22 cellular contexts compared by ENCODE assay signal in the genomic region with DNA sequence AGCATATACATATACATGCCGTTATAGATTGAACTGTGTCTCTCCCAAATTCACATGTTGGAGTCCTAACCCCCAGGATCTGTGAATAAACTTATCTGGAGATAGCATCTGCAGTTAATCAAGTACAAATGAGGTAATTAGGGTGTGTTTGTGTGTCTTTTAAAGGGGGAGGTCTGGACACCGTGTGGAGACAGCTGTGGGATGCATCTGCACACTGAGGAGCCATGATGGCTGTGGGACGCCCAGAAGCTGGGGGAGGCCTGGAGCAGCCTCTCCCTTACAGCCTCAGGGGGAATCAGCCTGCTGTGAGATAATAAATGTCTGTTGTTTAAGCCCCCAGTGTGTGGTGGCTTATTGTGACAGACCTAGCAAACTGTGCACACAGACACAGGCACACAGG. TPM values are rescaled to one million over a fixed set of nuclear protein-coding genes. Genes with fewer than 3 reads are reported as not detected.
DNase-seq lines count a peak whose midpoint lies in the region; ATAC-seq, FAIRE-seq and TF ChIP-seq lines count a peak whose summit lies in the region.
"Had no signal": no experiment of that assay in that cellular context is flagged by ENCODE, and none has a peak within 500 bp of the region (broad histone marks: within the 10 kb centered on the region; RNA-seq: fewer than 3 reads in every experiment).

No MANE protein-coding gene starts in this region.

- FAIRE-seq in endometrium (lab: Jason Lieb, UNC) = peak; percentile 8

- peak overlapping the region; percentile 1 for H3K4me3 Mint-ChIP-seq in nephron progenitor cell
- H3K4me3 Mint-ChIP-seq: activated CD4-positive, alpha-beta T cell treated with anti-CD3 and anti-CD28 coated beads, Interleukin-2, amount 10 ng/mL, durations not matched to agents 7 days and 5 days; activated T-cell treated with anti-CD3 and anti-CD28 coated beads, Interleukin-2, amount 50 U/mL, for 72 hours; memory B cell; stimulated activated effector memory CD8-positive, alpha-beta T cell treated with anti-CD3 and anti-CD28 coated beads, Interleukin-12 subunit alpha, Interleukin-12 subunit beta, amount 100 ng/mL, for 72 hours had no signal

- H3K9me3 Mint-ChIP-seq in nephron progenitor cell = no peaks in the 10 kb centered on the region
- H3K9me3 Mint-ChIP-seq: activated T-cell treated with anti-CD3 and anti-CD28 coated beads, Interleukin-2, amount 50 U/mL, for 72 hours; memory B cell; stimulated activated effector memory CD8-positive, alpha-beta T cell treated with anti-CD3 and anti-CD28 coated beads, Interleukin-12 subunit alpha, Interleukin-12 subunit beta, amount 100 ng/mL, for 72 hours had no signal

- no peak for TF ChIP-seq CTCF in nephron progenitor cell (IDR thresholded peaks at IDR 0.05)

- peaks cover 91% of the 10 kb centered on the region for H3K4me1 Mint-ChIP-seq in nephron progenitor cell
- H3K4me1 Mint-ChIP-seq: activated CD4-positive, alpha-beta T cell treated with anti-CD3 and anti-CD28 coated beads, Interleukin-2, amount 10 ng/mL, durations not matched to agents 7 days and 5 days; memory B cell had no signal

- H3K27me3 Mint-ChIP-seq in nephron progenitor cell (ENCODE audit: low read depth, poor library complexity) = peaks cover 6% of the 10 kb centered on the region

- H3K27ac Mint-ChIP-seq in nephron progenitor cell = no peak overlapping the region
- H3K27ac Mint-ChIP-seq: activated CD4-positive, alpha-beta T cell treated with anti-CD3 and anti-CD28 coated beads, Interleukin-2, amount 10 ng/mL, durations not matched to agents 7 days and 5 days; activated T-cell treated with anti-CD3 and anti-CD28 coated beads, Interleukin-2, amount 50 U/mL, for 72 hours; memory B cell; stimulated activated effector memory CD8-positive, alpha-beta T cell treated with anti-CD3 and anti-CD28 coated beads, Interleukin-12 subunit alpha, Interleukin-12 subunit beta, amount 100 ng/mL, for 72 hours had no signal

- ATAC-seq in left lobe of liver = no peak
- no peak for ATAC-seq in GM21723 (IDR thresholded peaks at IDR 0.05; ENCODE audit: unreplicated experiment)
- ATAC-seq: activated T-cell treated with anti-CD3 and anti-CD28 coated beads, Interleukin-2, amount 50 U/mL, for 72 hours; stimulated activated effector memory CD8-positive, alpha-beta T cell treated with anti-CD3 and anti-CD28 coated beads, Interleukin-12 subunit alpha, Interleukin-12 subunit beta, amount 100 ng/mL, for 72 hours had no signal

- no peaks in the 10 kb centered on the region for H3K36me3 Mint-ChIP-seq in nephron progenitor cell (ENCODE audit: low read depth)
- H3K36me3 Mint-ChIP-seq: memory B cell; stimulated activated effector memory CD8-positive, alpha-beta T cell treated with anti-CD3 and anti-CD28 coated beads, Interleukin-12 subunit alpha, Interleukin-12 subunit beta, amount 100 ng/mL, for 72 hours had no signal

- peak; percentile 57 for DNase-seq in COR-L47 (lab: John Stamatoyannopoulos, UW)
- peak; percentile 13 for DNase-seq in NCI-H146 (lab: John Stamatoyannopoulos, UW)
- no peak for DNase-seq in nephron progenitor cell
- no peak for DNase-seq in left lobe of liver (ENCODE audit: low spot score)
- no peak for DNase-seq in activated CD8-positive, alpha-beta memory T cell treated with anti-CD3 and anti-CD28 coated beads, Interleukin-2, amount 50 U/mL, for 48 hours
- DNase-seq: activated CD4-positive, alpha-beta T cell treated with anti-CD3 and anti-CD28 coated beads, Interleukin-2, amount 10 ng/mL, durations not matched to agents 7 days and 5 days; activated naive CD4-positive, alpha-beta T cell treated with Interleukin-2 at 50 U/mL for 16 hours; activated T-cell treated with anti-CD3 and anti-CD28 coated beads, Interleukin-2, amount 50 U/mL, for 72 hours; cerebellar nuclear complex; head of caudate nucleus; kidney glomerular epithelial cell; NCI-H1092; NCI-H2029 treated with DMSO at 0.1 percent for 48 hours; NCI-H446; SHP77; sigmoid colon; stimulated activated CD4-positive, alpha-beta T cell treated with anti-CD3 and anti-CD28 coated beads, Interleukin-4, amount 100 ng/mL, for 24 hours; substantia nigra had no signal

RNA-seq across cellular contexts. Expression of a gene that starts 51.8 kb away (rescaled TPM):
- 499 TPM for total RNA-seq in left lobe of liver

Comparison
In these comparisons a context has a peak if more than half of its experiments do, and no peak if none do; other contexts are left out.
1. DNase-seq: peak in COR-L47 (single experiment) and NCI-H146 (single experiment); none in nephron progenitor cell (single experiment), left lobe of liver (single experiment) and activated CD8-positive, alpha-beta memory T cell treated with anti-CD3 and anti-CD28 coated beads, Interleukin-2, amount 50 U/mL, for 48 hours (single experiment).